15 cellular contexts compared by ENCODE assay signal in the genomic region with DNA sequence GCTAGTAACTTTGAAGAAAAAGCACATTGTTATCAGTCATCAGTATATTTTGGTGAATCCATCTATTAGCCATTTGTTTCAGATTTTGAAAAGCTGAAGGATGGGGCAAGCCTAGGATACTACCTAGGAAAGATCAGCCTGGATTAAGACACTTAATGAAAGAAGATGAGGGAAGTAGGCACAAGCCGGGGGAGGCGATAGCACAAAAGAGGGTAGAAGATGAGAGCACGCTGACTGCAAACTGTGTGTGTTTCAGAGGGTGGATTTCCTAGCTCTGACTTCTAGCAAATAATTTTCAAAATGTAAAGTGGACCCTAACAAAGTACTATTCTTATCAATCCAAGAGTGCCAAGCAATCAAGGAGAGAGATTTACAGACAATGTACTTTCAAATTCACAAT. TPM values are rescaled to one million over a fixed set of nuclear protein-coding genes. Genes with fewer than 3 reads are reported as not detected.
DNase-seq lines count a peak whose midpoint lies in the region; ATAC-seq and TF ChIP-seq lines count a peak whose summit lies in the region.
"Had no signal": no experiment of that assay in that cellular context is flagged by ENCODE, and none has a peak within 500 bp of the region (broad histone marks: within the 10 kb centered on the region; RNA-seq: fewer than 3 reads in every experiment).

No MANE protein-coding gene starts in this region.

- TF ChIP-seq CTCF in neural progenitor cell (IDR thresholded peaks at IDR 0.05): no peak

- no peaks in the 10 kb centered on the region for H4K20me1 ChIP-seq in neural progenitor cell (ENCODE audit: low read depth)
- H4K20me1 ChIP-seq: BLaER1 treated with 17β-estradiol and CSF1 and Interleukin-3, amounts not matched to agents 10 nM and 100 nM had no signal

- H3K4me3 Mint-ChIP-seq in neural progenitor cell: no peak overlapping the region
- H3K4me3 Mint-ChIP-seq: CD4-positive, CD25-positive, alpha-beta regulatory T cell; GM23338; H9 had no signal

- H2AFZ ChIP-seq in neural progenitor cell (replicated peaks): no peak overlapping the region
- H2AFZ ChIP-seq: GM23338 had no signal

- H3F3A ChIP-seq in neural progenitor cell (ENCODE audit: low read depth): peaks cover 67% of the 10 kb centered on the region

- H3K36me3 ChIP-seq in neural progenitor cell: no peaks in the 10 kb centered on the region
- H3K36me3 ChIP-seq: BLaER1 treated with 17β-estradiol and CSF1 and Interleukin-3, amounts not matched to agents 10 nM and 100 nM had no signal

- H3K9ac ChIP-seq in neural progenitor cell: no peak overlapping the region
- H3K9ac ChIP-seq: BLaER1 treated with 17β-estradiol and CSF1 and Interleukin-3, amounts not matched to agents 10 nM and 100 nM had no signal

- DNase-seq in globus pallidus (ENCODE audit: low spot score): peak; percentile 71
- DNase-seq in neural progenitor cell (ENCODE audit: low spot score): peak; percentile 61
- DNase-seq in NCI-H446 (lab: John Stamatoyannopoulos, UW): no peak
- DNase-seq in AG20443 (ENCODE audit: low spot score): no peak
- DNase-seq: 8988T; CD4-positive, CD25-positive, alpha-beta regulatory T cell; DMS53; H9 had no signal

- H3K36me3 Mint-ChIP-seq in neural progenitor cell: no peaks in the 10 kb centered on the region
- H3K36me3 Mint-ChIP-seq: CD4-positive, CD25-positive, alpha-beta regulatory T cell had no signal

- no peak overlapping the region for H3K27ac Mint-ChIP-seq in neural progenitor cell
- H3K27ac Mint-ChIP-seq: CD4-positive, CD25-positive, alpha-beta regulatory T cell; GM23338; H9 had no signal

- peaks cover 87% of the 10 kb centered on the region for H3K4me1 ChIP-seq in neural progenitor cell
- H3K4me1 ChIP-seq: BLaER1 treated with 17β-estradiol and CSF1 and Interleukin-3, amounts not matched to agents 10 nM and 100 nM had no signal

- no peaks in the 10 kb centered on the region for H3K27me3 Mint-ChIP-seq in neural progenitor cell (ENCODE audit: insufficient read depth, low read depth)

- peak overlapping the region; percentile 51 for H3K27ac ChIP-seq in angular gyrus (ENCODE audit: low read depth, low read length)
- peak overlapping the region; percentile 57 for H3K27ac ChIP-seq in neural progenitor cell
- peak overlapping the region; percentile 69 for H3K27ac ChIP-seq in temporal lobe (ENCODE audit: low read depth, low read length)
- H3K27ac ChIP-seq: BLaER1 treated with 17β-estradiol and CSF1 and Interleukin-3, amounts not matched to agents 10 nM and 100 nM had no signal

- H3K27me3 ChIP-seq in neural progenitor cell: no peaks in the 10 kb centered on the region
- H3K27me3 ChIP-seq: BLaER1 treated with 17β-estradiol and CSF1 and Interleukin-3, amounts not matched to agents 10 nM and 100 nM had no signal

- peaks cover 38% of the 10 kb centered on the region for H3K79me2 ChIP-seq in neural progenitor cell (ENCODE audit: low read depth)

- peak overlapping the region; percentile 65 for H3K4me2 ChIP-seq in neural progenitor cell
- H3K4me2 ChIP-seq: BLaER1 treated with 17β-estradiol and CSF1 and Interleukin-3, amounts not matched to agents 10 nM and 100 nM; GM23338 had no signal

- ATAC-seq in GM21423 (IDR thresholded peaks at IDR 0.05; ENCODE audit: unreplicated experiment): no peak
- ATAC-seq: GM12878, GM23338 had no signal

- peaks cover 43% of the 10 kb centered on the region for H3K4me1 Mint-ChIP-seq in neural progenitor cell
- H3K4me1 Mint-ChIP-seq: CD4-positive, CD25-positive, alpha-beta regulatory T cell had no signal

- H3K9me3 Mint-ChIP-seq in neural progenitor cell: no peaks in the 10 kb centered on the region
- H3K9me3 Mint-ChIP-seq: GM23338, H9 had no signal

- peak overlapping the region; percentile 18 for H3K4me3 ChIP-seq in neural progenitor cell
- H3K4me3 ChIP-seq: BLaER1 treated with 17β-estradiol and CSF1 and Interleukin-3, amounts not matched to agents 10 nM and 100 nM; GM12878; GM23338 had no signal

- no peaks in the 10 kb centered on the region for H3K9me3 ChIP-seq in neural progenitor cell (ENCODE audit: low read depth)
- H3K9me3 ChIP-seq: BLaER1 treated with 17β-estradiol and CSF1 and Interleukin-3, amounts not matched to agents 10 nM and 100 nM had no signal

RNA-seq across cellular contexts. Expression of gene SOX2, which starts 22.2 kb away (rescaled TPM):
- total RNA-seq in neural progenitor cell (ENCODE audit: low replicate concordance) (584 and 605 TPM in 2 replicates), temporal lobe (72.0 TPM)
- total RNA-seq: CD4-positive, CD25-positive, alpha-beta regulatory T cell; HT1080 had no signal

Comparison
In these comparisons a context has a peak if more than half of its experiments do, and no peak if none do; other contexts are left out.
1. DNase-seq: peak in globus pallidus (single experiment) and neural progenitor cell (single experiment); none in NCI-H446 (0 of 2) and AG20443 (single experiment).
2. Peak in every context shown above with its lines, with median percentiles within 50 percentile points of each other: H3K27ac ChIP-seq.